17 cellular contexts compared by ENCODE assay signal in the genomic region with DNA sequence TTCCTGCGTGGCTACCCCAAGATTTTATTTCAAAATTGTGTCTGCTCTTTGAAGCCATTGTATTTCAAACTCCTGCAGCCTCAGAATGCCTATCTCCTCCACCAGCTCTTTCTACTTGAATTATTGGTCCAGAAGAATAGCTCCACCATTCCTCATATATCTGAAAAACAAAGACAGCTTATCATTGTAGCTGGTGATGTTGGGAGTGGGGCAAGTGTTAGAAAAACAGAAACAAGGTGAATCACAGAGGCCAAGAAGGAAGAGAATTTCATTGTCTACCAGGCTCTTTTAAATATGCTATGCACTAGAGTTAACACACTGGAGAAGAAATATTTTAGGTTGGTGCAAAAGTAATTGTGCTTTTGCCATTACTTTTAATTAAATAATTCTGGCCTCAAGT.
DNase-seq lines count a peak whose midpoint lies in the region; ATAC-seq and TF ChIP-seq lines count a peak whose summit lies in the region.
"Had no signal": no experiment of that assay in that cellular context is flagged by ENCODE, and none has a peak within 500 bp of the region (broad histone marks: within the 10 kb centered on the region; RNA-seq: fewer than 3 reads in every experiment).

No MANE protein-coding gene starts in this region.

- H3K27me3 ChIP-seq in BLaER1 treated with 17β-estradiol and CSF1 and Interleukin-3, amounts not matched to agents 10 nM and 100 nM, result no peaks in the 10 kb centered on the region
- no peaks in the 10 kb centered on the region for H3K27me3 ChIP-seq in Loucy (ENCODE audit: insufficient read depth, low read length, poor library complexity, severe bottlenecking)
- H3K27me3 ChIP-seq in CD4-positive, alpha-beta memory T cell (ENCODE audit: insufficient read depth, low read length), result no peaks in the 10 kb centered on the region
- H3K27me3 ChIP-seq: BE2C had no signal

- POLR2A ChIA-PET in CD4-positive, alpha-beta memory T cell (lab: Charles Lee; ENCODE audit: partially characterized antibody), result no interaction called here

- no peaks in the 10 kb centered on the region for H3F3A ChIP-seq in Loucy (ENCODE audit: low read depth)

- no peak for DNase-seq in endothelial cell (ENCODE audit: low spot score)
- peak; percentile 39 for DNase-seq in renal cortical epithelial cell (ENCODE audit: low read depth)
- no peak for DNase-seq in CD4-positive, alpha-beta memory T cell
- DNase-seq: CD8-positive, alpha-beta T cell; DMS 273 treated with DMSO at 0.1 percent for 48 hours; DMS53; DND-41; HCEC 1CT; IMR-90 had no signal

- peak overlapping the region in 9 of 11 experiments; percentile 52 to 92 (median 88); a peak in 18 of 22 replicates for H3K27ac ChIP-seq in BLaER1 treated with 17β-estradiol and CSF1 and Interleukin-3, amounts not matched to agents 10 nM and 100 nM
- no peak overlapping the region for H3K27ac ChIP-seq in CD4-positive, alpha-beta memory T cell (ENCODE audit: low read depth, low read length)

- H4K20me1 ChIP-seq in BLaER1 treated with 17β-estradiol and CSF1 and Interleukin-3, amounts not matched to agents 10 nM and 100 nM, result no peaks in the 10 kb centered on the region
- H4K20me1 ChIP-seq in Loucy (ENCODE audit: insufficient read depth, low read length, poor library complexity, severe bottlenecking), result no peaks in the 10 kb centered on the region

- peak overlapping the region; percentile 74 to 94 (median 89); a peak in 21 of 22 replicates for H3K4me2 ChIP-seq in BLaER1 treated with 17β-estradiol and CSF1 and Interleukin-3, amounts not matched to agents 10 nM and 100 nM
- peak overlapping the region; percentile 62 for H3K4me2 ChIP-seq in Loucy (ENCODE audit: low read depth, low read length, poor library complexity, severe bottlenecking)
- H3K4me2 ChIP-seq: GM23338 had no signal

- intact Hi-C loops in CD4-positive, alpha-beta memory T cell (cut with micrococcal nuclease), result no loop called here

- TF ChIP-seq CTCF in Loucy (conservative IDR thresholded peaks at IDR 0.05; ENCODE audit: low read length) (no peak), endothelial cell (IDR thresholded peaks at IDR 0.05; ENCODE audit: unreplicated experiment) (no peak)

- H3K79me2 ChIP-seq in Loucy (ENCODE audit: insufficient read depth, low read length), result no peaks in the 10 kb centered on the region

- H3K27me3 Mint-ChIP-seq in endothelial cell (ENCODE audit: unreplicated experiment), result peaks cover 12% of the 10 kb centered on the region
- peaks cover 2 to 4% of the 10 kb centered on the region in 2 donors for H3K27me3 Mint-ChIP-seq in CD4-positive, alpha-beta memory T cell

- peaks cover 0 to 4% (median 0%) of the 10 kb centered on the region in 11 experiments; a peak in 3 of 22 replicates for H3K36me3 ChIP-seq in BLaER1 treated with 17β-estradiol and CSF1 and Interleukin-3, amounts not matched to agents 10 nM and 100 nM
- no peaks in the 10 kb centered on the region for H3K36me3 ChIP-seq in Loucy (ENCODE audit: insufficient read depth, low read length)
- no peaks in the 10 kb centered on the region for H3K36me3 ChIP-seq in CD4-positive, alpha-beta memory T cell (ENCODE audit: insufficient read depth, low read length)
- H3K36me3 ChIP-seq: BE2C had no signal

- peak overlapping the region in 8 of 11 experiments; percentile 60 to 78 (median 68); a peak in 16 of 22 replicates for H3K9ac ChIP-seq in BLaER1 treated with 17β-estradiol and CSF1 and Interleukin-3, amounts not matched to agents 10 nM and 100 nM
- H3K9ac ChIP-seq in Loucy (ENCODE audit: low read depth, low read length, poor library complexity, severe bottlenecking), result peak overlapping the region; percentile 60

- no peaks in the 10 kb centered on the region for H3K9me3 Mint-ChIP-seq in endothelial cell (ENCODE audit: unreplicated experiment)
- peaks cover 0 to 13% (median 4%) of the 10 kb centered on the region in 8 donors for H3K9me3 Mint-ChIP-seq in CD4-positive, alpha-beta memory T cell
- H3K9me3 Mint-ChIP-seq: CD8-positive, alpha-beta T cell; GM23338 had no signal

- H3K4me3 Mint-ChIP-seq in endothelial cell (ENCODE audit: unreplicated experiment), result no peak overlapping the region
- no peak overlapping the region for H3K4me3 Mint-ChIP-seq in CD4-positive, alpha-beta memory T cell
- H3K4me3 Mint-ChIP-seq: CD14-positive monocyte; CD8-positive, alpha-beta T cell; GM23338 had no signal

- H3K9me3 ChIP-seq in BLaER1 treated with 17β-estradiol and CSF1 and Interleukin-3, amounts not matched to agents 10 nM and 100 nM (replicated peaks in 1 of 11), result peaks cover 5 to 30% (median 18%) of the 10 kb centered on the region in 11 experiments
- no peaks in the 10 kb centered on the region for H3K9me3 ChIP-seq in Loucy (ENCODE audit: insufficient read depth, low read depth, low read length)
- no peaks in the 10 kb centered on the region for H3K9me3 ChIP-seq in CD4-positive, alpha-beta memory T cell (ENCODE audit: control insufficient read depth in 1 of 2, low read length in 2 of 2)
- H3K9me3 ChIP-seq: BE2C had no signal

- ATAC-seq in GM21619 (IDR thresholded peaks at IDR 0.05; ENCODE audit: unreplicated experiment) (no peak), HG02798 (IDR thresholded peaks at IDR 0.05; ENCODE audit: poor library complexity, unreplicated experiment) (no peak)
- ATAC-seq: CD8-positive, alpha-beta T cell; GM23338; K562 had no signal

- H3K9me2 ChIP-seq in Loucy (replicated peaks; ENCODE audit: low read depth, low read length), result no peaks in the 10 kb centered on the region

- peak overlapping the region in 6 of 10 experiments; percentile 3 to 16 (median 12); a peak in 6 of 20 replicates for H3K4me3 ChIP-seq in BLaER1 treated with 17β-estradiol and CSF1 and Interleukin-3, amounts not matched to agents 10 nM and 100 nM
- H3K4me3 ChIP-seq in Loucy (ENCODE audit: low read length, poor library complexity, severe bottlenecking), result peak overlapping the region; percentile 45
- H3K4me3 ChIP-seq in CD4-positive, alpha-beta memory T cell (ENCODE audit: low read length in 2 of 2), result no peak overlapping the region
- H3K4me3 ChIP-seq: GM23338, K562 had no signal

- peaks cover 44% of the 10 kb centered on the region for H3K4me1 Mint-ChIP-seq in endothelial cell (ENCODE audit: unreplicated experiment)
- no peaks in the 10 kb centered on the region for H3K4me1 Mint-ChIP-seq in CD4-positive, alpha-beta memory T cell
- H3K4me1 Mint-ChIP-seq: CD14-positive monocyte had no signal

- H3K4me1 ChIP-seq in BLaER1 treated with 17β-estradiol and CSF1 and Interleukin-3, amounts not matched to agents 10 nM and 100 nM, result peaks cover 50 to 77% (median 72%) of the 10 kb centered on the region in 10 experiments
- H3K4me1 ChIP-seq in Loucy (ENCODE audit: insufficient read depth, low read length, poor library complexity, severe bottlenecking), result peaks cover 51% of the 10 kb centered on the region
- H3K4me1 ChIP-seq in CD4-positive, alpha-beta memory T cell (ENCODE audit: insufficient read depth, low read length), result no peaks in the 10 kb centered on the region

- H2AFZ ChIP-seq in Loucy (ENCODE audit: low read length), result no peak overlapping the region
- H2AFZ ChIP-seq: GM23338 had no signal

- CTCF ChIA-PET in CD4-positive, alpha-beta memory T cell (lab: Charles Lee; ENCODE audit: partially characterized antibody), result interaction anchor here (1.0 to 1.2 kb wide), 2 partner anchors 19 to 260 kb away, joined by 3 read pairs; no protein-coding TSS in a partner anchor

- peaks cover 41% of the 10 kb centered on the region for H3K36me3 Mint-ChIP-seq in endothelial cell (ENCODE audit: low read depth, unreplicated experiment)
- no peaks in the 10 kb centered on the region for H3K36me3 Mint-ChIP-seq in CD4-positive, alpha-beta memory T cell
- H3K36me3 Mint-ChIP-seq: CD14-positive monocyte; CD8-positive, alpha-beta T cell had no signal

- peak overlapping the region; percentile 54 for H3K27ac Mint-ChIP-seq in endothelial cell (ENCODE audit: unreplicated experiment)
- no peak overlapping the region for H3K27ac Mint-ChIP-seq in CD4-positive, alpha-beta memory T cell
- H3K27ac Mint-ChIP-seq: CD14-positive monocyte; CD8-positive, alpha-beta T cell; GM23338 had no signal

Comparison
In these comparisons a context has a peak if more than half of its experiments do, and no peak if none do; other contexts are left out.
1. H3K4me3 ChIP-seq: peak in BLaER1 treated with 17β-estradiol and CSF1 and Interleukin-3, amounts not matched to agents 10 nM and 100 nM (6 of 10) and Loucy (single experiment); none in CD4-positive, alpha-beta memory T cell (0 of 2).